ENCODE assay signal across 1 cellular context in the genomic region with DNA sequence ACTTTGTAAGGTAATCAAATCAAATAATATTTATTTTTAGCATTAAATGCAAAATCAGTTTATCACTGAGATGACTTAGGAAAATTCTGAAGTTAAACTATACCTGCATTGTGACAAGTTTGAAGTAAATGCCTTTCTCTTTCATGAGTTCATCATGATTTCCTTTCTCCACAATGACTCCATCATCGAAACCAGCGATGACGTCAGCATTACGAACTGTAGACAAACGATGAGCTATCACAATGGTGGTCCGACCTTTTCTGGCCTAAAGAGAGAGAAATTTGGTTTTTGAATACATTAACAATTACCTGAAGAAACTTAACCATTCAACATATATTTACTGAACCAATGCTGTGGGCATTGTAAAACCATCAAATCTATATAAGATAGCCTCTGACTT.
A peak's percentile ranks its signal among the peaks of the same experiment; 100 is the strongest.
TF ChIP-seq lines count a peak whose summit lies in the region.

No MANE protein-coding gene starts in this region.

TF ChIP-seq in HepG2, 621 proteins besides CTCF, POLR2A, EP300 and RAD21 (continued from another document):
- TF ChIP-seq, protein P1, sequence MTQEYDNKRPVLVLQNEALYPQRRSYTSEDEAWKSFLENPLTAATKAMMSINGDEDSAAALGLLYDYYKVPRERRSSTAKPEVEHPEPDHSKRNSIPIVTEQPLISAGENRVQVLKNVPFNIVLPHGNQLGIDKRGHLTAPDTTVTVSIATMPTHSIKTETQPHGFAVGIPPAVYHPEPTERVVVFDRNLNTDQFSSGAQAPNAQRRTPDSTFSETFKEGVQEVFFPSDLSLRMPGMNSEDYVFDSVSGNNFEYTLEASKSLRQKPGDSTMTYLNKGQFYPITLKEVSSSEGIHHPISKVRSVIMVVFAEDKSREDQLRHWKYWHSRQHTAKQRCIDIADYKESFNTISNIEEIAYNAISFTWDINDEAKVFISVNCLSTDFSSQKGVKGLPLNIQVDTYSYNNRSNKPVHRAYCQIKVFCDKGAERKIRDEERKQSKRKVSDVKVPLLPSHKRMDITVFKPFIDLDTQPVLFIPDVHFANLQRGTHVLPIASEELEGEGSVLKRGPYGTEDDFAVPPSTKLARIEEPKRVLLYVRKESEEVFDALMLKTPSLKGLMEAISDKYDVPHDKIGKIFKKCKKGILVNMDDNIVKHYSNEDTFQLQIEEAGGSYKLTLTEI (CRISPR knock-in tag; conservative IDR thresholded peaks at IDR 0.05), result no peak
- TF ChIP-seq, protein P2, sequence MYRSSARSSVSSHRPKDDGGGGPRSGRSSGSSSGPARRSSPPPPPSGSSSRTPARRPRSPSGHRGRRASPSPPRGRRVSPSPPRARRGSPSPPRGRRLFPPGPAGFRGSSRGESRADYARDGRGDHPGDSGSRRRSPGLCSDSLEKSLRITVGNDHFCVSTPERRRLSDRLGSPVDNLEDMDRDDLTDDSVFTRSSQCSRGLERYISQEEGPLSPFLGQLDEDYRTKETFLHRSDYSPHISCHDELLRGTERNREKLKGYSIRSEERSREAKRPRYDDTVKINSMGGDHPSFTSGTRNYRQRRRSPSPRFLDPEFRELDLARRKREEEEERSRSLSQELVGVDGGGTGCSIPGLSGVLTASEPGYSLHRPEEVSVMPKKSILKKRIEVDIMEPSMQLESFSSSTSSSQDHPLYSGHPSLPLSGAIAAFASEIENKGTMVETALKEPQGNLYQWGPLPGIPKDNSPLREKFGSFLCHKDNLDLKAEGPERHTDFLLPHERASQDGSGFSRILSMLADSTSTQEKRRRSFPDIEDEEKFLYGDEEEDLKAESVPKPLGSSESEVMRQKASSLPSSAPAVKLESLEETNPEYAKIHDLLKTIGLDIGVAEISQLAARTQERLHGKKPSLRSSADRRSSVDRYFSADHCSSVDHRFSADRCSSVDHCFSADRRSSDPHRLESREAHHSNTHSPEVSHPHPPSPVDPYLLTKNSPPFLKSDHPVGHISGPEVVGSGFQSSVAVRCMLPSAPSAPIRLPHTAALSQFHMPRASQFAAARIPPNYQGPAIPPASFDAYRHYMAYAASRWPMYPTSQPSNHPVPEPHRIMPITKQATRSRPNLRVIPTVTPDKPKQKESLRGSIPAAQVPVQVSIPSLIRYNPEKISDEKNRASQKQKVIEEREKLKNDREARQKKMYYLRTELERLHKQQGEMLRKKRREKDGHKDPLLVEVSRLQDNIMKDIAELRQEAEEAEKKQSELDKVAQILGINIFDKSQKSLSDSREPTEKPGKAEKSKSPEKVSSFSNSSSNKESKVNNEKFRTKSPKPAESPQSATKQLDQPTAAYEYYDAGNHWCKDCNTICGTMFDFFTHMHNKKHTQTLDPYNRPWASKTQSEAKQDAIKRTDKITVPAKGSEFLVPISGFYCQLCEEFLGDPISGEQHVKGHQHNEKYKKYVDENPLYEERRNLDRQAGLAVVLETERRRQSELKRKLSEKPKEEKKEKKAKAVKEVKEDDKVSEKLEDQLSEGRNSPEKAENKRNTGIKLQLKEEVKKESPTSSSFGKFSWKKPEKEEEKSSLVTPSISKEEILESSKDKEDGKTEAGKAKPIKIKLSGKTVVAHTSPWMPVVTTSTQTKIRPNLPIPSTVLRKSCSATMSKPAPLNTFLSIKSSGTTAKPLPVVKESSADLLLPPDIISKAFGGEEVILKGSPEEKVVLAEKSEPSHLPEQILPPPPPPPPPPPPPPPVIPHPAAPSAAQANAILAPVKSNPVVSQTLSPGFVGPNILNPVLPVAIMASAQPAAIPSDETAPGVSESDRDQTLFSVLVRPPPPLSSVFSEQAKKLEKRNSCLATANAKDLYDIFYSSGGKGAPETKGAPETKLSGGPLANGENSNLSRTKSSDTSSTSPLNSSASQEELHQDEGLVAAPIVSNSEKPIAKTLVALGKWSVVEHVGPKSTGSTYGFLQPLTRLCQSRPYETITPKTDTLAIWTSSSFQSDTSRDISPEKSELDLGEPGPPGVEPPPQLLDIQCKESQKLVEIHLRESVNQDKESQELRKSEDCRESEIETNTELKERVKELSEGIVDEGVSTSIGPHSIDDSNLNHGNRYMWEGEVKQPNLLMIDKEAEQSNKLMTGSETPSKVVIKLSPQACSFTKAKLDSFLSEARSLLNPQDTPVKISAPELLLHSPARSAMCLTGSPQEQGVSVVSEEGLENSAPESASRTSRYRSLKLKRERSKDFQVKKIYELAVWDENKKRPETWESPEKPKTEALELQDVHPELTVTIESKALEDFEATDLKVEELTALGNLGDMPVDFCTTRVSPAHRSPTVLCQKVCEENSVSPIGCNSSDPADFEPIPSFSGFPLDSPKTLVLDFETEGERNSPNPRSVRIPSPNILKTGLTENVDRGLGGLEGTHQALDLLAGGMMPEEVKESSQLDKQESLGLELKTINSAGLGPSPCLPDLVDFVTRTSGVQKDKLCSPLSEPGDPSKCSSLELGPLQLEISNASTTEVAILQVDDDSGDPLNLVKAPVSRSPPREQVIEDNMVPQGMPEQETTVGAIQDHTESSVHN (CRISPR knock-in tag; IDR thresholded peaks at IDR 0.05), result no peak
- TF ChIP-seq MAFF (IDR thresholded peaks at IDR 0.05; ENCODE audit: low read depth, low read length), result 0 out of 2 replicates have a peak, but pooled peaks have one; percentile 2
